Comparison of ENCODE assay signal across 3 cellular contexts in the genomic region with DNA sequence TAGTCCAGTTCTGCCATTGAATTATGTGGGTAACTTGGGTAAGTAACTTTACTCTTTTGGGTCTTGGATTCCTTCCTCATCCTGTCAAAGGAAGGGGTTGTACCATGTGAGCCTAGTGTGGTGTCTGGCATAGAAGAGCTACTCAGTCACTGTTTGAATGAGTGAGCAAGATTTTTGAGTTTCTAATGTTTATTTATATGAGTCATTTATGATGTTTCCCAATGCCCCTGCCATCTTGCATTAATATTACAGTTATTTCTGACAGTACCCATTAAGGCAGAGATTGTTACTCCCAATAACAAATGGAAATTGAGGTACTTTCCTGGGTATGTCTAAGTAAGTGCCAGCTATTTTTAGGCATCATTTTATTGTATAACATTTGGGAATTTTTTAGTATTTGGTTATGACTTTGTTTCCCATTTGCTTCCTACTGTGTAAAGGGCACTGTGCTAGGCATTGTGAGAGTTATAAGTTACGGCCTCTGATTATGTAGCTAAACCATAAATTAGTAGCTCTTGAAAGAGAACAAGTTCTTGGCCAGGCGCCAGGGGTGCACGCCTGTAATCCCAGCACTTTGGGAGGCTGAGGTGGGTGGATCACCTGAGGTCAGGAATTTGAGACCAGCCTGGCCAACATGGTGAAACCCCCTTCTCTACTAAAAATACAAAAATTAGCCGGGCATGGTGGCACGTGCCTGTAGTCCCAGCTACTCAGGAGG.
TF ChIP-seq lines count a peak whose summit lies in the region.

No MANE protein-coding gene starts in this region.

TF ChIP-seq in A549, 52 proteins besides CTCF, POLR2A, EP300 and RAD21:
- TF ChIP-seq FOSB (CRISPR knock-in tag; IDR thresholded peaks at IDR 0.05) (no peak), FOXS1 (CRISPR knock-in tag; IDR thresholded peaks at IDR 0.05) (no peak), TFCP2L1 (CRISPR knock-in tag; IDR thresholded peaks at IDR 0.05) (no peak), JUNB (IDR thresholded peaks at IDR 0.05) (peak; percentile 66; the same call in 1 of the 2 replicates), CEBPB (IDR thresholded peaks at IDR 0.05) (peak; percentile 68 to 90), MAFK (IDR thresholded peaks at IDR 0.05; ENCODE audit: partially characterized antibody) (no peak), NFE2L2 (conservative IDR thresholded peaks at IDR 0.05; ENCODE audit: low read length) (peak; percentile 42; the same call in 1 of the 2 replicates), FOSL2 (IDR thresholded peaks at IDR 0.05) (peak; percentile 67; the same call in 1 of the 2 replicates), FOSL2 (CRISPR knock-in tag; IDR thresholded peaks at IDR 0.05) (peak; percentile 85), RFX5 (IDR thresholded peaks at IDR 0.05) (no peak)
- TF ChIP-seq, protein P1, sequence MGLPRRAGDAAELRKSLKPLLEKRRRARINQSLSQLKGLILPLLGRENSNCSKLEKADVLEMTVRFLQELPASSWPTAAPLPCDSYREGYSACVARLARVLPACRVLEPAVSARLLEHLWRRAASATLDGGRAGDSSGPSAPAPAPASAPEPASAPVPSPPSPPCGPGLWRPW (IDR thresholded peaks at IDR 0.05): 0 out of 2 replicates have a peak, but pooled peaks have one; percentile 50

TF ChIP-seq in HCT116, 20 proteins besides CTCF, POLR2A, EP300 and RAD21:
- TF ChIP-seq ZNF274 (IDR thresholded peaks at IDR 0.05; ENCODE audit: low read depth, low read length) (no peak), YY1 (IDR thresholded peaks at IDR 0.05; ENCODE audit: extremely low read depth, insufficient replicate concordance, low read depth, low read length) (no peak), CEBPB (IDR thresholded peaks at IDR 0.05; ENCODE audit: low read depth) (0 out of 2 replicates have a peak, but pooled peaks have one; percentile 15), JUND (IDR thresholded peaks at IDR 0.05) (no peak), SIN3A (IDR thresholded peaks at IDR 0.05; ENCODE audit: low read depth) (no peak)
- TF ChIP-seq, protein P2, sequence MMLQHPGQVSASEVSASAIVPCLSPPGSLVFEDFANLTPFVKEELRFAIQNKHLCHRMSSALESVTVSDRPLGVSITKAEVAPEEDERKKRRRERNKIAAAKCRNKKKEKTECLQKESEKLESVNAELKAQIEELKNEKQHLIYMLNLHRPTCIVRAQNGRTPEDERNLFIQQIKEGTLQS (IDR thresholded peaks at IDR 0.05): no peak
TF ChIP-seq in HCT116: peak in this region for 1.

TF ChIP-seq in SK-N-SH, 30 proteins besides CTCF, POLR2A, EP300 and RAD21:
- TF ChIP-seq PBX3 (IDR thresholded peaks at IDR 0.05): peak; percentile 88
- TF ChIP-seq RCOR1 (IDR thresholded peaks at IDR 0.05; ENCODE audit: low read length): no peak
- TF ChIP-seq TEAD4 (IDR thresholded peaks at IDR 0.05; ENCODE audit: borderline replicate concordance, insufficient read depth): no peak
- peak; percentile 64 for TF ChIP-seq FOSL2 (IDR thresholded peaks at IDR 0.05; ENCODE audit: borderline replicate concordance, low read depth)
- peak; percentile 17; the same call in 1 of the 2 replicates for TF ChIP-seq RXRA (IDR thresholded peaks at IDR 0.05; ENCODE audit: borderline replicate concordance, low read depth)
- TF ChIP-seq RFX5 (IDR thresholded peaks at IDR 0.05; ENCODE audit: low read length): no peak
- no peak for TF ChIP-seq TAF1 (IDR thresholded peaks at IDR 0.05; ENCODE audit: borderline replicate concordance, low read depth, low read length)
- peak; percentile 42; the same call in 1 of the 2 replicates for TF ChIP-seq MAX (IDR thresholded peaks at IDR 0.05; ENCODE audit: low read depth)
- TF ChIP-seq EZH2phosphoT487 (IDR thresholded peaks at IDR 0.05; ENCODE audit: borderline replicate concordance, low read depth): no peak
- TF ChIP-seq GATA2 (CRISPR knock-in tag; IDR thresholded peaks at IDR 0.05): no peak
- no peak for TF ChIP-seq SMC3 (IDR thresholded peaks at IDR 0.05; ENCODE audit: low read depth, low read length)
- TF ChIP-seq POLR2AphosphoS5 (IDR thresholded peaks at IDR 0.05; ENCODE audit: low read depth, low read length): peak; percentile 48; the same call in 1 of the 2 replicates
- no peak for TF ChIP-seq NRF1 (IDR thresholded peaks at IDR 0.05; ENCODE audit: low read depth, low read length)
- no peak for TF ChIP-seq GABPA (IDR thresholded peaks at IDR 0.05; ENCODE audit: low read depth)
- TF ChIP-seq SIN3A (IDR thresholded peaks at IDR 0.05; ENCODE audit: borderline replicate concordance, low read depth, low read length): no peak
- no peak for TF ChIP-seq ZBTB33 (IDR thresholded peaks at IDR 0.05; ENCODE audit: borderline replicate concordance, low read depth)
- no peak for TF ChIP-seq IRF3 (IDR thresholded peaks at IDR 0.05; ENCODE audit: low read depth, low read length)
- no peak for TF ChIP-seq CHD2 (IDR thresholded peaks at IDR 0.05; ENCODE audit: low read length, partially characterized antibody)
- no peak for TF ChIP-seq USF2 (IDR thresholded peaks at IDR 0.05; ENCODE audit: borderline replicate concordance, low read depth, low read length)
- TF ChIP-seq JUND (IDR thresholded peaks at IDR 0.05): peak; percentile 67
- peak; percentile 79 for TF ChIP-seq TCF12 (IDR thresholded peaks at IDR 0.05)
